29 cellular contexts compared by ENCODE assay signal in the genomic region with DNA sequence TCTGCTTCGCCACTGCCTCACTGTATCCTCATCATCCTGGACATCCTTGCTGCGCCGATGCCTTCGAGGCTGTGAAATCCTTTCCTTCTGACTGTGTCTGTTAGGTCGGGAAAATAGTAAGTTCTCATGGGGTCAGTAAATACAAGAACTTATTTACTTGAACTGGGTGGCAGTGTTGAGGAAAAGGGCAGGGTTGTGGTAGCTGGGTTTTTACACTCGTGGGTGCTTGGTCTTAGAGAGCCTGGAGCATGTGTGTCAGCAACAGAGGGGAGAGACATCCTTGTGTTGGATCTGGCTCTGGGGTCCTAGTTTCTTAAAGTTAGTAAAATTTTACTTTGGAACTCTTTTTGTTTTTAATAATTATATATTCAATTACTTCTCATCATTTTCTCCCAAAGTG.
"Had no signal": no experiment of that assay in that cellular context is flagged by ENCODE, and none has a peak within 500 bp of the region (broad histone marks: within the 10 kb centered on the region; RNA-seq: fewer than 3 reads in every experiment).

No MANE protein-coding gene starts in this region.

- H3K4me1 ChIP-seq: ascending aorta had no signal

- H3K36me3 ChIP-seq: ascending aorta, cardiac muscle cell, MG63, SJCRH30, WERI-Rb-1 had no signal

- H3K27ac ChIP-seq: ascending aorta, cardiac muscle cell, SJCRH30, SK-N-MC, WERI-Rb-1 had no signal

- H3K27me3 Mint-ChIP-seq: activated CD4-positive, alpha-beta memory T cell treated with anti-CD3 and anti-CD28 coated beads for 36 hours; activated CD8-positive, alpha-beta memory T cell treated with anti-CD3 and anti-CD28 coated beads, Interleukin-2, amount 10 ng/mL, durations not matched to agents 7 days and 5 days; activated naive CD4-positive, alpha-beta T cell treated with anti-CD3 and anti-CD28 coated beads, Interleukin-2, amount 10 ng/mL, durations not matched to agents 7 days and 5 days; activated naive CD8-positive, alpha-beta T cell; central memory CD8-positive, alpha-beta T cell had no signal

- ATAC-seq: activated CD8-positive, alpha-beta memory T cell treated with anti-CD3 and anti-CD28 coated beads, Interleukin-2, amount 10 ng/mL, durations not matched to agents 7 days and 5 days; Panc1 had no signal

- H3K27ac Mint-ChIP-seq: activated CD4-positive, alpha-beta memory T cell treated with anti-CD3 and anti-CD28 coated beads for 36 hours; activated CD8-positive, alpha-beta memory T cell treated with anti-CD3 and anti-CD28 coated beads, Interleukin-2, amount 10 ng/mL, durations not matched to agents 7 days and 5 days; activated naive CD4-positive, alpha-beta T cell treated with anti-CD3 and anti-CD28 coated beads, Interleukin-2, amount 10 ng/mL, durations not matched to agents 7 days and 5 days; activated naive CD8-positive, alpha-beta T cell had no signal

- DNase-seq: activated CD4-positive, alpha-beta memory T cell treated with anti-CD3 and anti-CD28 coated beads for 36 hours; activated CD4-positive, alpha-beta T cell treated with anti-CD3 and anti-CD28 coated beads, Interleukin-2, amount 50 U/mL, for 1 hour; activated CD8-positive, alpha-beta memory T cell treated with anti-CD3 and anti-CD28 coated beads for 24 hours; activated CD8-positive, alpha-beta memory T cell treated with anti-CD3 and anti-CD28 coated beads, Interleukin-2, amount 10 ng/mL, durations not matched to agents 7 days and 5 days; activated CD8-positive, alpha-beta memory T cell treated with anti-CD3 and anti-CD28 coated beads, Interleukin-2, amount 50 U/mL, for 48 hours; activated effector memory CD4-positive, alpha-beta T cell treated with Interleukin-2 at 50 U/mL for 16 hours; activated naive CD4-positive, alpha-beta T cell treated with anti-CD3 and anti-CD28 coated beads, Interleukin-2, amount 10 ng/mL, durations not matched to agents 7 days and 5 days; activated T-cell treated with anti-CD3 and anti-CD28 coated beads, Interleukin-2, amount 50 U/mL, for 48 hours; amygdala; Kasumi-1; MG63; NCI-H1048; NCI-H1105 treated with DMSO at 0.1 percent for 48 hours; NCI-H1436; NCI-H1694; NCI-H1930; NCI-H2081 treated with DMSO at 0.1 percent for 48 hours; NCI-H345; NCI-H524 treated with DMSO at 0.1 percent for 48 hours; SHP77; SJCRH30; T1000; WERI-Rb-1 had no signal

- H3K4me3 ChIP-seq: ascending aorta, cardiac muscle cell, MG63, SJCRH30, SK-N-MC had no signal

- H3K4me3 Mint-ChIP-seq: activated CD4-positive, alpha-beta memory T cell treated with anti-CD3 and anti-CD28 coated beads for 36 hours; activated CD8-positive, alpha-beta memory T cell treated with anti-CD3 and anti-CD28 coated beads, Interleukin-2, amount 10 ng/mL, durations not matched to agents 7 days and 5 days; activated naive CD4-positive, alpha-beta T cell treated with anti-CD3 and anti-CD28 coated beads, Interleukin-2, amount 10 ng/mL, durations not matched to agents 7 days and 5 days; activated naive CD8-positive, alpha-beta T cell; central memory CD8-positive, alpha-beta T cell had no signal

- H3K9me3 ChIP-seq: MG63, SJCRH30 had no signal

- H3K27me3 ChIP-seq: ascending aorta, cardiac muscle cell, MG63, SJCRH30 had no signal
